ENCODE assay signal across 20 cellular contexts in genomic region chr11:95904009-95904650, GRCh38. TPM values are rescaled to one million over a fixed set of nuclear protein-coding genes. Genes with fewer than 3 reads are reported as not detected.
DNase-seq lines count a peak whose midpoint lies in the region; ATAC-seq and TF ChIP-seq lines count a peak whose summit lies in the region.
"Had no signal": no experiment of that assay in that cellular context is flagged by ENCODE, and none has a peak within 500 bp of the region (broad histone marks: within the 10 kb centered on the region; RNA-seq: fewer than 3 reads in every experiment).

No MANE protein-coding gene starts in this region.

- peaks cover 14% of the 10 kb centered on the region for H3K36me3 Mint-ChIP-seq in mesothelial cell of epicardium
- no peaks in the 10 kb centered on the region for H3K36me3 Mint-ChIP-seq in T-helper 17 cell (ENCODE audit: low read depth)

- peak; percentile 66 for DNase-seq in NCI-H526 treated with DMSO at 0.1 percent for 48 hours (lab: John Stamatoyannopoulos, UW)
- DNase-seq in hepatocyte (ENCODE audit: low spot score): no peak
- no peak for DNase-seq in mesothelial cell of epicardium (ENCODE audit: low spot score in 2 of 2, unreplicated experiment in 2 of 2)
- DNase-seq in T-helper 17 cell: no peak
- no peak for DNase-seq in putamen (ENCODE audit: low spot score)
- DNase-seq: CD4-positive, CD25-positive, alpha-beta regulatory T cell; DMS53; H7; HFFc6; NCI-H1092 treated with DMSO at 0.1 percent for 48 hours; NCI-H1436; NCI-H187 treated with DMSO at 0.1 percent for 48 hours; NCI-H524; Right ventricle myocardium superior; RPMI8226 had no signal

- H3K4me3 Mint-ChIP-seq in mesothelial cell of epicardium (no peak overlapping the region), T-helper 17 cell (no peak overlapping the region)
- H3K4me3 Mint-ChIP-seq: CD4-positive, CD25-positive, alpha-beta regulatory T cell; HFFc6; IgD-negative memory B cell had no signal

- H3K27ac ChIP-seq in C4-2B (0 out of 2 replicates have a peak overlapping the region, but pooled peaks have one; percentile 15), HEK293 (ENCODE audit: extremely low read depth, low read depth, low read length) (no peak overlapping the region), hepatocyte (peak overlapping the region; percentile 66)
- H3K27ac ChIP-seq: SJSA1 had no signal

- no peak for ATAC-seq in GM19467 (IDR thresholded peaks at IDR 0.05; ENCODE audit: unreplicated experiment)
- ATAC-seq in T-helper 17 cell: no peak

- no peaks in the 10 kb centered on the region for H3K9me3 ChIP-seq in HEK293 (ENCODE audit: control insufficient read depth, insufficient read depth, low read depth, low read length)
- H3K9me3 ChIP-seq in hepatocyte (ENCODE audit: low read depth): no peaks in the 10 kb centered on the region
- H3K9me3 ChIP-seq in T-helper 17 cell (ENCODE audit: control insufficient read depth, low read length, poor library complexity, severe bottlenecking): no peaks in the 10 kb centered on the region
- H3K9me3 ChIP-seq: SJSA1 had no signal

- H3K9me2 ChIP-seq in hepatocyte (replicated peaks; ENCODE audit: insufficient read depth): no peaks in the 10 kb centered on the region

- no peaks in the 10 kb centered on the region for H3K36me3 ChIP-seq in HEK293 (ENCODE audit: control insufficient read depth in 2 of 2, insufficient read depth in 1 of 2, low read length in 2 of 2)
- no peaks in the 10 kb centered on the region for H3K36me3 ChIP-seq in hepatocyte (replicated peaks; ENCODE audit: insufficient read depth, low read depth)
- H3K36me3 ChIP-seq: SJSA1 had no signal

- H3K27me3 ChIP-seq in hepatocyte: no peaks in the 10 kb centered on the region
- H3K27me3 ChIP-seq: SJSA1 had no signal

- H3K27me3 Mint-ChIP-seq in mesothelial cell of epicardium (ENCODE audit: low read depth): no peaks in the 10 kb centered on the region
- H3K27me3 Mint-ChIP-seq in T-helper 17 cell: no peaks in the 10 kb centered on the region
- H3K27me3 Mint-ChIP-seq: CD4-positive, CD25-positive, alpha-beta regulatory T cell; IgD-negative memory B cell had no signal

- H3K4me1 Mint-ChIP-seq in mesothelial cell of epicardium: no peaks in the 10 kb centered on the region
- H3K4me1 Mint-ChIP-seq in T-helper 17 cell: peaks cover 7% of the 10 kb centered on the region

- H3K9me3 Mint-ChIP-seq in mesothelial cell of epicardium: peaks cover 15% of the 10 kb centered on the region
- H3K9me3 Mint-ChIP-seq: CD4-positive, CD25-positive, alpha-beta regulatory T cell; IgD-negative memory B cell had no signal

- H3K4me1 ChIP-seq in HEK293 (ENCODE audit: control insufficient read depth, insufficient read depth, low read length) (peaks cover under 1% of the 10 kb centered on the region; the same call in 1 of the 2 replicates), hepatocyte (ENCODE audit: insufficient read depth) (peaks cover 3% of the 10 kb centered on the region)
- H3K4me1 ChIP-seq: SJSA1 had no signal

- TF ChIP-seq CTCF in C4-2B (conservative IDR thresholded peaks at IDR 0.05) (no peak), HEK293 (tag by site-specific recombination; IDR thresholded peaks at IDR 0.05) (no peak), hepatocyte (IDR thresholded peaks at IDR 0.05; ENCODE audit: poor library complexity) (no peak), mesothelial cell of epicardium (IDR thresholded peaks at IDR 0.05; ENCODE audit: unreplicated experiment) (no peak)

- CTCF ChIA-PET in HEK293 (lab: Yijun Ruan, JAX): no interaction called here

- WGBS in hepatocyte (ENCODE audit: low lambda C conversion rate, missing lambda C conversion rate): 43% methylated on average over 5 of the region's 5 CpGs

- H3K4me3 ChIP-seq in HEK293 (ENCODE audit: low read depth, low read length) (no peak overlapping the region), hepatocyte (no peak overlapping the region)
- H3K4me3 ChIP-seq: SJSA1 had no signal

- peaks cover 85% of the 10 kb centered on the region for H3K79me2 ChIP-seq in hepatocyte

- POLR2A ChIA-PET in HEK293 (lab: Yijun Ruan, JAX): no interaction called here

- H3K27ac Mint-ChIP-seq in mesothelial cell of epicardium (no peak overlapping the region), T-helper 17 cell (no peak overlapping the region)
- H3K27ac Mint-ChIP-seq: CD4-positive, CD25-positive, alpha-beta regulatory T cell; HFFc6; IgD-negative memory B cell had no signal

- H4K20me1 ChIP-seq in hepatocyte (ENCODE audit: insufficient read depth, poor library complexity, severe bottlenecking): no peaks in the 10 kb centered on the region

- no peak overlapping the region for H2AFZ ChIP-seq in hepatocyte

- H3K4me2 ChIP-seq in hepatocyte: peak overlapping the region; percentile 1

TF ChIP-seq in HEK293, 187 proteins besides CTCF, POLR2A, EP300 and RAD21:
- TF ChIP-seq ZXDB (tag by site-specific recombination; IDR thresholded peaks at IDR 0.05) (peak; percentile 41; the same call in 1 of the 2 replicates), OVOL3 (tag by site-specific recombination; IDR thresholded peaks at IDR 0.05) (no peak; the same call in 1 of the 2 replicates), PRDM6 (tag by site-specific recombination; IDR thresholded peaks at IDR 0.05) (peak; percentile 44; the same call in 1 of the 2 replicates), ZNF843 (tag by site-specific recombination; IDR thresholded peaks at IDR 0.05) (0 out of 2 replicates have a peak, but pooled peaks have one; percentile 23), ZIC2 (tag by site-specific recombination; IDR thresholded peaks at IDR 0.05) (peak; percentile 27; the same call in 1 of the 2 replicates), ZBTB8A (tag by site-specific recombination; IDR thresholded peaks at IDR 0.05) (peak; percentile 66), ZNF521 (tag by site-specific recombination; IDR thresholded peaks at IDR 0.05) (no peak)

RNA-seq across cellular contexts. Expression of gene MTMR2, which starts 19.8 kb away (rescaled TPM):
- total RNA-seq in hepatocyte (26.4 and 36.6 TPM in 2 replicates), mesothelial cell of epicardium (34.6 to 37.4 TPM (median 36.9 TPM) in 3 replicates), T-helper 17 cell (10 to 100 TPM in 1 of 2 donors, 1 to 10 TPM in 1; 8.3 to 14.0 TPM)
- polyA plus RNA-seq in hepatocyte: 20.6 and 22.9 TPM in 2 replicates
